9 cellular contexts compared by ENCODE assay signal in the genomic region with DNA sequence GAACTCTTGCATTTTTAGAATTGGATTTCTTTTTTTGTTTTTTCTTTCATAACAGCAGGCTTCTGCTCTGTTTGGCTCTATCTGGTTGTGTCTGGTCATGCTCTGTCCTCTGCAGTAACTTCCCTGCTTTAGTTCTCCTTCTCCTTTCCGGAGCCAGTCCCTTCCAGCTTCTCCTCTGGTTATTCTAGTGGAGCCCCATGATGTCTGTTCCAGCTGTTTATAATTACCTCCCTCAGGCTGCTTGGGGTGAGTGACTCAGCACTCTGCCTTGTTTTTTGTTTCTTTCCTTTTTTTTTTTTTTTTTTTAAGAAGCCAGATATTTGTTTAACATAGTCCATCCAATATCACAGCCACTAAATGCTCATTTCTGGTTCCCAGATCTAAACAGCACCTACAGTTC.
A peak's percentile ranks its signal among the peaks of the same experiment; 100 is the strongest.
DNase-seq lines count a peak whose midpoint lies in the region; ATAC-seq and TF ChIP-seq lines count a peak whose summit lies in the region.
"Had no signal": no experiment of that assay in that cellular context is flagged by ENCODE, and none has a peak within 500 bp of the region (broad histone marks: within the 10 kb centered on the region; RNA-seq: fewer than 3 reads in every experiment).

No MANE protein-coding gene starts in this region.

- peak; percentile 14 for DNase-seq in NCI-H82 (lab: John Stamatoyannopoulos, UW)
- DNase-seq in NCI-H82 treated with DMSO at 0.1 percent for 48 hours (lab: John Stamatoyannopoulos, UW; ENCODE audit: unreplicated experiment), result no peak
- peak in 1 of 2 donors; percentile 36 for DNase-seq in breast epithelium (ENCODE audit: low spot score in 2 of 2)
- DNase-seq in left kidney (ENCODE audit: low read depth, low spot score), result peak; percentile 54
- peak; percentile 33 to 61 for DNase-seq in uterus
- no peak for DNase-seq in glomerular visceral epithelial cell (ENCODE audit: extremely low spot score)
- DNase-seq in NCI-H510A (lab: John Stamatoyannopoulos, UW), result no peak

- no peaks in the 10 kb centered on the region for H3K4me1 ChIP-seq in breast epithelium
- H3K4me1 ChIP-seq in uterus, result no peaks in the 10 kb centered on the region
- H3K4me1 ChIP-seq: BLaER1 had no signal

- peak overlapping the region; percentile 69 to 93 for H3K27ac ChIP-seq in breast epithelium
- H3K27ac ChIP-seq in uterus, result peak overlapping the region; percentile 55 to 75
- H3K27ac ChIP-seq: BLaER1 had no signal

- TF ChIP-seq POLR2A in breast epithelium (IDR thresholded peaks at IDR 0.05) (no peak), uterus (IDR thresholded peaks at IDR 0.05) (no peak)

- intact Hi-C loops in breast epithelium (cut with DNase I; ENCODE audit: low total_unique reads) (no loop called here), uterus (cut with DNase I; ENCODE audit: low total_unique reads) (no loop called here)

- H3K9me3 ChIP-seq in breast epithelium (no peaks in the 10 kb centered on the region), uterus (no peaks in the 10 kb centered on the region)
- H3K9me3 ChIP-seq: BLaER1 had no signal

- no peak for ATAC-seq in HG02981 (IDR thresholded peaks at IDR 0.05; ENCODE audit: unreplicated experiment)

- no peak overlapping the region for H3K4me3 ChIP-seq in breast epithelium
- H3K4me3 ChIP-seq in uterus, result no peak overlapping the region
- H3K4me3 ChIP-seq: BLaER1 had no signal

- TF ChIP-seq CTCF in breast epithelium (IDR thresholded peaks at IDR 0.05), result no peak
- TF ChIP-seq CTCF in uterus (IDR thresholded peaks at IDR 0.05), result no peak

- no peaks in the 10 kb centered on the region for H3K36me3 ChIP-seq in breast epithelium
- no peaks in the 10 kb centered on the region for H3K36me3 ChIP-seq in uterus
- H3K36me3 ChIP-seq: BLaER1 had no signal

- H3K27me3 ChIP-seq in breast epithelium, result no peaks in the 10 kb centered on the region
- no peaks in the 10 kb centered on the region for H3K27me3 ChIP-seq in uterus
- H3K27me3 ChIP-seq: BLaER1 had no signal

Comparison
In these comparisons a context has a peak if more than half of its experiments do, and no peak if none do; other contexts are left out.
1. DNase-seq: peak in NCI-H82 (single experiment), left kidney (single experiment) and uterus (2 of 2); none in NCI-H82 treated with DMSO at 0.1 percent for 48 hours (single experiment), glomerular visceral epithelial cell (single experiment) and NCI-H510A (single experiment).